ENCODE assay signal across 12 cellular contexts in genomic region chr21:15004721-15005370, GRCh38. TPM values are rescaled to one million over a fixed set of nuclear protein-coding genes. Genes with fewer than 3 reads are reported as not detected.
DNase-seq lines count a peak whose midpoint lies in the region; ATAC-seq, FAIRE-seq and TF ChIP-seq lines count a peak whose summit lies in the region.
"Had no signal": no experiment of that assay in that cellular context is flagged by ENCODE, and none has a peak within 500 bp of the region (broad histone marks: within the 10 kb centered on the region; RNA-seq: fewer than 3 reads in every experiment).

No MANE protein-coding gene starts in this region.

- H3K36me3 ChIP-seq in esophagus muscularis mucosa (no peaks in the 10 kb centered on the region), gastrocnemius medialis (no peaks in the 10 kb centered on the region), tibial artery (no peaks in the 10 kb centered on the region), upper lobe of left lung (no peaks in the 10 kb centered on the region)

- H3K27me3 ChIP-seq in esophagus muscularis mucosa (no peaks in the 10 kb centered on the region), gastrocnemius medialis (no peaks in the 10 kb centered on the region), tibial artery (no peaks in the 10 kb centered on the region), upper lobe of left lung (no peaks in the 10 kb centered on the region)

- no peaks in the 10 kb centered on the region for H3K9me3 ChIP-seq in esophagus muscularis mucosa
- H3K9me3 ChIP-seq in gastrocnemius medialis, result no peaks in the 10 kb centered on the region
- H3K9me3 ChIP-seq in tibial artery, result no peaks in the 10 kb centered on the region
- H3K9me3 ChIP-seq in upper lobe of left lung, result no peaks in the 10 kb centered on the region

- H3K27ac ChIP-seq in esophagus muscularis mucosa (replicated peaks in 1 of 4) (peak overlapping the region; percentile 6 to 62 (median 42)), gastrocnemius medialis (peak overlapping the region in 3 of 4 donors; percentile 42 to 84 (median 82)), tibial artery (no peak overlapping the region), upper lobe of left lung (no peak overlapping the region)

- peak overlapping the region; percentile 19 to 38 (median 29) for H3K4me3 ChIP-seq in esophagus muscularis mucosa
- H3K4me3 ChIP-seq in gastrocnemius medialis, result no peak overlapping the region
- no peak overlapping the region for H3K4me3 ChIP-seq in tibial artery
- H3K4me3 ChIP-seq in upper lobe of left lung, result no peak overlapping the region

- H3K36me3 Mint-ChIP-seq in activated CD4-positive, alpha-beta T cell treated with anti-CD3 and anti-CD28 coated beads, Interleukin-2, amount 10 ng/mL, durations not matched to agents 24 days and 14 days (ENCODE audit: low read depth), result no peaks in the 10 kb centered on the region

- no peaks in the 10 kb centered on the region for H3K9me3 Mint-ChIP-seq in activated CD4-positive, alpha-beta T cell treated with anti-CD3 and anti-CD28 coated beads, Interleukin-2, amount 10 ng/mL, durations not matched to agents 24 days and 14 days

- intact Hi-C loops in activated CD4-positive, alpha-beta T cell treated with anti-CD3 and anti-CD28 coated beads, Interleukin-2, amount 10 ng/mL, durations not matched to agents 24 days and 14 days (cut with micrococcal nuclease), result loop anchor here (5.0 kb wide), 1 partner anchor 57 kb away; the partner anchor contains the start of gene NRIP1
- intact Hi-C loops in esophagus muscularis mucosa (cut with DNase I) (no loop called here), gastrocnemius medialis (cut with DNase I; ENCODE audit: low total_unique reads) (loop anchor here (5.0 kb wide), 1 partner anchor 117 kb away; no protein-coding TSS in a partner anchor), tibial artery (cut with DNase I; ENCODE audit: low total_unique reads) (no loop called here)

- peak overlapping the region; percentile 86 for H3K27ac Mint-ChIP-seq in activated CD4-positive, alpha-beta T cell treated with anti-CD3 and anti-CD28 coated beads, Interleukin-2, amount 10 ng/mL, durations not matched to agents 24 days and 14 days

- 44% methylated on average over 2 of the region's 2 CpGs for WGBS in esophagus muscularis mucosa
- 56 to 59% methylated on average over 2 of the region's 2 CpGs for WGBS in upper lobe of left lung, 2 donors

- ATAC-seq in gastrocnemius medialis (no peak), upper lobe of left lung (ENCODE audit: low FRiP score in 2 of 2) (no peak)

- TF ChIP-seq EP300 in esophagus muscularis mucosa (IDR thresholded peaks at IDR 0.05) (no peak), upper lobe of left lung (IDR thresholded peaks at IDR 0.05) (no peak)

- peak overlapping the region; percentile 79 for H3K4me3 Mint-ChIP-seq in activated CD4-positive, alpha-beta T cell treated with anti-CD3 and anti-CD28 coated beads, Interleukin-2, amount 10 ng/mL, durations not matched to agents 24 days and 14 days

- DNase-seq in activated CD4-positive, alpha-beta T cell treated with anti-CD3 and anti-CD28 coated beads, Interleukin-2, amount 10 ng/mL, durations not matched to agents 24 days and 14 days, result no peak
- DNase-seq in activated CD4-positive, alpha-beta T cell treated with anti-CD3 and anti-CD28 coated beads for 1 hour, result no peak
- DNase-seq in RCC 7860 (ENCODE audit: low spot score), result peak; percentile 30
- no peak for DNase-seq in esophagus muscularis mucosa (ENCODE audit: extremely low spot score)
- no peak for DNase-seq in gastrocnemius medialis
- DNase-seq in SKM-1 (lab: John Stamatoyannopoulos, UW; ENCODE audit: unreplicated experiment), result no peak
- DNase-seq in tibial artery, result no peak
- no peak for DNase-seq in upper lobe of left lung
- DNase-seq: foreskin melanocyte; NCI-H524 treated with DMSO at 0.1 percent for 48 hours; stimulated activated CD4-positive, alpha-beta T cell treated with anti-CD3 and anti-CD28 coated beads, Interleukin-4, amount 100 ng/mL, for 1 hour had no signal

- no peaks in the 10 kb centered on the region for H3K27me3 Mint-ChIP-seq in activated CD4-positive, alpha-beta T cell treated with anti-CD3 and anti-CD28 coated beads, Interleukin-2, amount 10 ng/mL, durations not matched to agents 24 days and 14 days

- FAIRE-seq in RCC 7860 (lab: Jason Lieb, UNC), result peak; percentile 40
- FAIRE-seq: TTC549 had no signal

- no peak for TF ChIP-seq CTCF in esophagus muscularis mucosa (IDR thresholded peaks at IDR 0.05)
- TF ChIP-seq CTCF in gastrocnemius medialis (IDR thresholded peaks at IDR 0.05 in 4 of 5, conservative IDR thresholded peaks at IDR 0.05 in 1 of 5), result no peak
- no peak for TF ChIP-seq CTCF in tibial artery (IDR thresholded peaks at IDR 0.05)
- no peak for TF ChIP-seq CTCF in upper lobe of left lung (IDR thresholded peaks at IDR 0.05)

- TF ChIP-seq POLR2A in esophagus muscularis mucosa (IDR thresholded peaks at IDR 0.05; ENCODE audit: low read depth) (no peak), gastrocnemius medialis (IDR thresholded peaks at IDR 0.05) (no peak), upper lobe of left lung (IDR thresholded peaks at IDR 0.05) (no peak)

- H3K4me1 Mint-ChIP-seq in activated CD4-positive, alpha-beta T cell treated with anti-CD3 and anti-CD28 coated beads, Interleukin-2, amount 10 ng/mL, durations not matched to agents 24 days and 14 days, result peaks cover 33% of the 10 kb centered on the region

- in situ Hi-C loops in gastrocnemius medialis (cut with MboI; ENCODE audit: low sequenced_read_pairs in 4 of 4), result no loop called here

- H3K4me1 ChIP-seq in esophagus muscularis mucosa (peaks cover 28 to 60% (median 56%) of the 10 kb centered on the region in 4 donors), gastrocnemius medialis (peaks cover 64 to 88% of the 10 kb centered on the region in 2 donors), tibial artery (peaks cover 0 to 22% (median 9%) of the 10 kb centered on the region in 4 donors), upper lobe of left lung (peaks cover 16 to 34% (median 18%) of the 10 kb centered on the region in 4 donors)

RNA-seq across cellular contexts. Expression of gene NRIP1, which starts 60.0 kb away (rescaled TPM):
- 10.1 and 10.2 TPM in 2 replicates for total RNA-seq in activated CD4-positive, alpha-beta T cell treated with anti-CD3 and anti-CD28 coated beads, Interleukin-2, amount 10 ng/mL, durations not matched to agents 24 days and 14 days
- total RNA-seq in esophagus muscularis mucosa (10 to 100 TPM; 21.7 to 33.3 (median 28.5) TPM), gastrocnemius medialis (10 to 100 TPM; 35.7 to 63.7 (median 41.0) TPM), upper lobe of left lung (10 to 100 TPM; 10.5 to 47.2 (median 34.8) TPM)

Comparison
In these comparisons a context has a peak if more than half of its experiments do, and no peak if none do; other contexts are left out.
1. H3K27ac ChIP-seq: peak in esophagus muscularis mucosa (4 of 4) and gastrocnemius medialis (3 of 4); none in tibial artery (0 of 2) and upper lobe of left lung (0 of 4).
2. H3K4me3 ChIP-seq: peak in esophagus muscularis mucosa (4 of 4); none in gastrocnemius medialis (0 of 4), tibial artery (0 of 2) and upper lobe of left lung (0 of 4).
3. intact Hi-C loops: an anchor here in activated CD4-positive, alpha-beta T cell treated with anti-CD3 and anti-CD28 coated beads, Interleukin-2, amount 10 ng/mL, durations not matched to agents 24 days and 14 days (5.0 kb wide) and gastrocnemius medialis (5.0 kb wide); none called in esophagus muscularis mucosa and tibial artery.